In genomic region chr4:54659213-54660144, GRCh38 we compare ENCODE assay signal across 8 cellular contexts. TPM values are rescaled to one million over a fixed set of nuclear protein-coding genes. Genes with fewer than 3 reads are reported as not detected.
DNase-seq lines count a peak whose midpoint lies in the region; ATAC-seq and TF ChIP-seq lines count a peak whose summit lies in the region.

No MANE protein-coding gene starts in this region.

- peaks cover 1% of the 10 kb centered on the region; the same call in 1 of the 2 replicates for H3K27me3 ChIP-seq in Caco-2 (replicated peaks; ENCODE audit: control insufficient read depth, insufficient read depth, low read length)

- no TSS peak for BruUV-seq in Caco-2 (replicated peaks; lab: Mats Ljungman, UMichigan)

- no peak for TF ChIP-seq POLR2A in NB4 (IDR thresholded peaks at IDR 0.05; ENCODE audit: extremely low read depth, insufficient read length)

- H3K27ac Mint-ChIP-seq in Caco-2 (ENCODE audit: unreplicated experiment) = no peak overlapping the region
- H3K27ac Mint-ChIP-seq in dendritic cell treated with granulocyte-macrophage colony-stimulating factor and Interleukin-4, amounts not matched to agents 40 ng/mL and 50 ng/mL, for 4 days = no peak overlapping the region

- peak overlapping the region; percentile 76 for H3K4me3 Mint-ChIP-seq in Caco-2 (ENCODE audit: unreplicated experiment)
- H3K4me3 Mint-ChIP-seq in dendritic cell treated with granulocyte-macrophage colony-stimulating factor and Interleukin-4, amounts not matched to agents 40 ng/mL and 50 ng/mL, for 4 days = peak overlapping the region; percentile 89

- H3K9me3 ChIP-seq in Caco-2 (no peaks in the 10 kb centered on the region), mesodermal cell (ENCODE audit: control insufficient read depth, low read length) (no peaks in the 10 kb centered on the region)

- no peaks in the 10 kb centered on the region for H3K4me1 ChIP-seq in Caco-2
- H3K4me1 ChIP-seq in mesodermal cell (ENCODE audit: control insufficient read depth, insufficient read depth, low read length, poor library complexity, severe bottlenecking) = peaks cover 4% of the 10 kb centered on the region

- no peak overlapping the region for H3K27ac ChIP-seq in mesodermal cell (ENCODE audit: low read depth, low read length, severe bottlenecking)

- no peaks in the 10 kb centered on the region for H3K36me3 Mint-ChIP-seq in Caco-2 (ENCODE audit: insufficient read depth, unreplicated experiment)
- H3K36me3 Mint-ChIP-seq in dendritic cell treated with granulocyte-macrophage colony-stimulating factor and Interleukin-4, amounts not matched to agents 40 ng/mL and 50 ng/mL, for 4 days (ENCODE audit: low read depth) = no peaks in the 10 kb centered on the region

- WGBS in mesodermal cell (ENCODE audit: insufficient coverage in 2 of 2), 2 experiments = 8 to 10% methylated on average over 15 of the region's 23 CpGs

- CTCF ChIA-PET in Caco-2 (lab: Charles Lee) = no interaction called here

- ATAC-seq in GM21423 (IDR thresholded peaks at IDR 0.05; ENCODE audit: unreplicated experiment) = no peak

- peaks cover 4% of the 10 kb centered on the region for H3K27me3 Mint-ChIP-seq in Caco-2 (ENCODE audit: insufficient read depth, unreplicated experiment)
- H3K27me3 Mint-ChIP-seq in dendritic cell treated with granulocyte-macrophage colony-stimulating factor and Interleukin-4, amounts not matched to agents 40 ng/mL and 50 ng/mL, for 4 days = peaks cover 60% of the 10 kb centered on the region

- POLR2A ChIA-PET in Caco-2 (lab: Charles Lee) = interaction anchor here (0.5 kb wide), 1 partner anchor 18 kb away, joined by 7 read pairs; no protein-coding TSS in a partner anchor

- intact Hi-C loops in Caco-2 (cut with micrococcal nuclease; ENCODE audit: unreplicated experiment) = loop anchor here (5.0 kb wide), 1 partner anchor 337 kb away; no protein-coding TSS in a partner anchor
- intact Hi-C loops in dendritic cell treated with granulocyte-macrophage colony-stimulating factor and Interleukin-4, amounts not matched to agents 40 ng/mL and 50 ng/mL, for 4 days (cut with micrococcal nuclease) = no loop called here

- H3K4me3 ChIP-seq in Caco-2 (ENCODE audit: low read depth, low read length) (peak overlapping the region; percentile 42), NB4 (ENCODE audit: low read depth, low read length) (peak overlapping the region; percentile 39), mesodermal cell (ENCODE audit: extremely low read depth, insufficient read depth, low read length, poor library complexity, severe bottlenecking) (peak overlapping the region; percentile 61)

- H3K36me3 ChIP-seq in Caco-2 (ENCODE audit: control insufficient read depth, insufficient read depth, low read length) = no peaks in the 10 kb centered on the region
- no peaks in the 10 kb centered on the region for H3K36me3 ChIP-seq in mesodermal cell (ENCODE audit: control insufficient read depth, insufficient read depth, low read length)

- DNase-seq in Caco-2 (no peak), NB4 (ENCODE audit: low read depth) (peak; percentile 41), RKO (ENCODE audit: low spot score) (no peak), NCI-H774 (lab: John Stamatoyannopoulos, UW) (no peak), hippocampal formation (lab: John Stamatoyannopoulos, UW) (no peak)

- no peak for TF ChIP-seq CTCF in Caco-2 (IDR thresholded peaks at IDR 0.05; ENCODE audit: insufficient read depth in 1 of 2, low read depth in 1 of 2, low read length in 1 of 2, severe bottlenecking in 1 of 2, unreplicated experiment in 1 of 2)
- no peak for TF ChIP-seq CTCF in NB4 (IDR thresholded peaks at IDR 0.05; ENCODE audit: low read depth, low read length)

- H3K9me3 Mint-ChIP-seq in Caco-2 (ENCODE audit: unreplicated experiment) = no peaks in the 10 kb centered on the region
- H3K9me3 Mint-ChIP-seq in dendritic cell treated with granulocyte-macrophage colony-stimulating factor and Interleukin-4, amounts not matched to agents 40 ng/mL and 50 ng/mL, for 4 days = no peaks in the 10 kb centered on the region

- no peaks in the 10 kb centered on the region for H3K4me1 Mint-ChIP-seq in Caco-2 (ENCODE audit: low read depth, unreplicated experiment)
- H3K4me1 Mint-ChIP-seq in dendritic cell treated with granulocyte-macrophage colony-stimulating factor and Interleukin-4, amounts not matched to agents 40 ng/mL and 50 ng/mL, for 4 days (ENCODE audit: low read depth) = peaks cover 54% of the 10 kb centered on the region

RNA-seq across cellular contexts. Expression of gene KIT, which starts 1.7 kb away (rescaled TPM):
- total RNA-seq in Caco-2 (2022) = 1.7 and 2.0 TPM in 2 replicates
- 15.9 TPM for polyA plus RNA-seq in mesodermal cell (2013, experiment 1 of 2)
- polyA plus RNA-seq in mesodermal cell (2013, experiment 2 of 2) = 11.5 TPM
